1 cellular context compared by ENCODE assay signal in the genomic region with DNA sequence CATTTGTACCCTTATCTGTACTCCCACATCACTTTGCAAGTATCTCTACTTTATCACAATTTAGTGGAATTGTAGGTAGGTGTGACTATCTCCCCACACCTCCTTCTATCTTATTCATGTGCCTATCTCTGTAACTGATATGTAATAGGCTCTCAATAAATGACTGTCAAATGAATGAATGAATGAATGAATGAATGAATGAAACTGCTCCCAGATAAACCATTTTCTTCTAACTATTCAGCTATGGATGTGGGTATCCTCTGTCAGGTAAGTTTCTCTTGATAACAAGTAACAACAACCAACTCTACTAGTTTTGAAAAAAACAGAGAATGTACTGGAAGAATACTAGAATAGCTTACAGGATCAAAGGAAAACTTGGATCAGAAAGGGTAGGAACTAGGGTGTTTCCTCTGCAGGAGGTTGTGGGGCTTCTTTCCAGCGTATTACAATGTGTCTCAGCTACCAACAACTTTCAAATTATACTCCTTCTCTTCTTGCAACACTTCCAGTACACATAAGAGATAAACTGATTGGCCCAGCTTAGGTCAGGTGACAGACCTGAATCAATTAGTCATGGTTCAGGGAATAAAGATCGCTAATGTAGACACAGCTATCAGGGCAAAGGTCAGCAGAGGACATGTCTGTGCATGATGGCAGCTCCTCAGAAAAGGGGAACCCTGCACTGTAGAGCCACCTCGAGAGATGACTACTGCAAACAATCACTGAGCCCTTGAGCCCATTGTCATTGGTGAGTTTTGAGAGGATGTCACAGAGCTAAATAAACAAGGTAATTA.
TF ChIP-seq lines count a peak whose summit lies in the region.

No MANE protein-coding gene starts in this region.

TF ChIP-seq in GM12878, 131 proteins besides CTCF, POLR2A, EP300 and RAD21 (continued from another document and continues in another):
- TF ChIP-seq, protein P1, sequence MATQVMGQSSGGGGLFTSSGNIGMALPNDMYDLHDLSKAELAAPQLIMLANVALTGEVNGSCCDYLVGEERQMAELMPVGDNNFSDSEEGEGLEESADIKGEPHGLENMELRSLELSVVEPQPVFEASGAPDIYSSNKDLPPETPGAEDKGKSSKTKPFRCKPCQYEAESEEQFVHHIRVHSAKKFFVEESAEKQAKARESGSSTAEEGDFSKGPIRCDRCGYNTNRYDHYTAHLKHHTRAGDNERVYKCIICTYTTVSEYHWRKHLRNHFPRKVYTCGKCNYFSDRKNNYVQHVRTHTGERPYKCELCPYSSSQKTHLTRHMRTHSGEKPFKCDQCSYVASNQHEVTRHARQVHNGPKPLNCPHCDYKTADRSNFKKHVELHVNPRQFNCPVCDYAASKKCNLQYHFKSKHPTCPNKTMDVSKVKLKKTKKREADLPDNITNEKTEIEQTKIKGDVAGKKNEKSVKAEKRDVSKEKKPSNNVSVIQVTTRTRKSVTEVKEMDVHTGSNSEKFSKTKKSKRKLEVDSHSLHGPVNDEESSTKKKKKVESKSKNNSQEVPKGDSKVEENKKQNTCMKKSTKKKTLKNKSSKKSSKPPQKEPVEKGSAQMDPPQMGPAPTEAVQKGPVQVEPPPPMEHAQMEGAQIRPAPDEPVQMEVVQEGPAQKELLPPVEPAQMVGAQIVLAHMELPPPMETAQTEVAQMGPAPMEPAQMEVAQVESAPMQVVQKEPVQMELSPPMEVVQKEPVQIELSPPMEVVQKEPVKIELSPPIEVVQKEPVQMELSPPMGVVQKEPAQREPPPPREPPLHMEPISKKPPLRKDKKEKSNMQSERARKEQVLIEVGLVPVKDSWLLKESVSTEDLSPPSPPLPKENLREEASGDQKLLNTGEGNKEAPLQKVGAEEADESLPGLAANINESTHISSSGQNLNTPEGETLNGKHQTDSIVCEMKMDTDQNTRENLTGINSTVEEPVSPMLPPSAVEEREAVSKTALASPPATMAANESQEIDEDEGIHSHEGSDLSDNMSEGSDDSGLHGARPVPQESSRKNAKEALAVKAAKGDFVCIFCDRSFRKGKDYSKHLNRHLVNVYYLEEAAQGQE (IDR thresholded peaks at IDR 0.05; ENCODE audit: low read depth, low read length): no peak
- TF ChIP-seq MEF2A (IDR thresholded peaks at IDR 0.05; ENCODE audit: insufficient read depth, low read depth, low read length) (no peak), HCFC1 (IDR thresholded peaks at IDR 0.05; ENCODE audit: low read length) (no peak), NRF1 (conservative IDR thresholded peaks at IDR 0.05; ENCODE audit: low read depth, low read length) (no peak), NR2C1 (IDR thresholded peaks at IDR 0.05) (peak; percentile 82), RB1 (IDR thresholded peaks at IDR 0.05; ENCODE audit: borderline replicate concordance) (no peak), TCF7 (IDR thresholded peaks at IDR 0.05; ENCODE audit: borderline replicate concordance) (no peak), NFIC (IDR thresholded peaks at IDR 0.05; ENCODE audit: low read depth, low read length) (no peak), PAX5 (IDR thresholded peaks at IDR 0.05; ENCODE audit: borderline replicate concordance, low read depth, low read length) (0 out of 2 replicates have a peak, but pooled peaks have one; percentile 34), GATAD2B (conservative IDR thresholded peaks at IDR 0.05; ENCODE audit: low read depth) (no peak), JUND (IDR thresholded peaks at IDR 0.05; ENCODE audit: low read depth, low read length) (no peak), NBN (IDR thresholded peaks at IDR 0.05) (0 out of 2 replicates have a peak, but pooled peaks have one; percentile 32), CREB1 (IDR thresholded peaks at IDR 0.05; ENCODE audit: low read depth) (no peak), RFX5 (IDR thresholded peaks at IDR 0.05; ENCODE audit: low read depth, low read length) (no peak), SUPT20H (IDR thresholded peaks at IDR 0.05; ENCODE audit: borderline replicate concordance, control insufficient read depth, low read depth, low read length) (no peak), EGR1 (IDR thresholded peaks at IDR 0.05; ENCODE audit: borderline replicate concordance in 1 of 2, low read depth in 2 of 2, low read length in 2 of 2) (no peak), HDGF (IDR thresholded peaks at IDR 0.05) (no peak), CBFB (IDR thresholded peaks at IDR 0.05; ENCODE audit: low read depth) (no peak), TCF12 (IDR thresholded peaks at IDR 0.05; ENCODE audit: low read depth, low read length) (no peak), POU2F2 (IDR thresholded peaks at IDR 0.05; ENCODE audit: borderline replicate concordance, low read depth, low read length) (no peak), FOXM1 (IDR thresholded peaks at IDR 0.05; ENCODE audit: low read depth, low read length) (no peak), GABPA (IDR thresholded peaks at IDR 0.05; ENCODE audit: low read depth) (no peak), RCOR1 (conservative IDR thresholded peaks at IDR 0.05; ENCODE audit: low read depth, low read length) (no peak), YBX1 (IDR thresholded peaks at IDR 0.05) (no peak), RUNX3 (IDR thresholded peaks at IDR 0.05; ENCODE audit: low read length) (no peak), TCF3 (IDR thresholded peaks at IDR 0.05; ENCODE audit: borderline replicate concordance, insufficient read depth, low read depth, low read length) (no peak), RAD51 (IDR thresholded peaks at IDR 0.05) (peak; percentile 80; the same call in 1 of the 2 replicates), SRF (IDR thresholded peaks at IDR 0.05; ENCODE audit: low read depth in 2 of 2, low read length in 2 of 2) (no peak), HDAC2 (IDR thresholded peaks at IDR 0.05) (no peak), MTA2 (IDR thresholded peaks at IDR 0.05; ENCODE audit: low read depth) (peak; percentile 70), SREBF1 (IDR thresholded peaks at IDR 0.05; ENCODE audit: low read length) (no peak), FOXK2 (IDR thresholded peaks at IDR 0.05) (no peak), POLR2AphosphoS5 (IDR thresholded peaks at IDR 0.05; ENCODE audit: low read length) (no peak), POLR2AphosphoS2 (IDR thresholded peaks at IDR 0.05; ENCODE audit: low read depth, low read length) (no peak), YY1 (IDR thresholded peaks at IDR 0.05; ENCODE audit: low read depth, low read length) (no peak), SP1 (IDR thresholded peaks at IDR 0.05; ENCODE audit: low read depth, low read length) (no peak), MEF2B (IDR thresholded peaks at IDR 0.05; ENCODE audit: partially characterized antibody, poor library complexity, severe bottlenecking) (no peak)
- TF ChIP-seq, protein P2, sequence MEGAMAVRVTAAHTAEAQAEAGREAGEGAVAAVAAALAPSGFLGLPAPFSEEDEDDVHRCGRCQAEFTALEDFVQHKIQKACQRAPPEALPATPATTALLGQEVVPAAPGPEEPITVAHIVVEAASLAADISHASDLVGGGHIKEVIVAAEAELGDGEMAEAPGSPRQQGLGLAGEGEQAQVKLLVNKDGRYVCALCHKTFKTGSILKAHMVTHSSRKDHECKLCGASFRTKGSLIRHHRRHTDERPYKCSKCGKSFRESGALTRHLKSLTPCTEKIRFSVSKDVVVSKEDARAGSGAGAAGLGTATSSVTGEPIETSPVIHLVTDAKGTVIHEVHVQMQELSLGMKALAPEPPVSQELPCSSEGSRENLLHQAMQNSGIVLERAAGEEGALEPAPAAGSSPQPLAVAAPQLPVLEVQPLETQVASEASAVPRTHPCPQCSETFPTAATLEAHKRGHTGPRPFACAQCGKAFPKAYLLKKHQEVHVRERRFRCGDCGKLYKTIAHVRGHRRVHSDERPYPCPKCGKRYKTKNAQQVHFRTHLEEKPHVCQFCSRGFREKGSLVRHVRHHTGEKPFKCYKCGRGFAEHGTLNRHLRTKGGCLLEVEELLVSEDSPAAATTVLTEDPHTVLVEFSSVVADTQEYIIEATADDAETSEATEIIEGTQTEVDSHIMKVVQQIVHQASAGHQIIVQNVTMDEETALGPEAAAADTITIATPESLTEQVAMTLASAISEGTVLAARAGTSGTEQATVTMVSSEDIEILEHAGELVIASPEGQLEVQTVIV (IDR thresholded peaks at IDR 0.05; ENCODE audit: borderline replicate concordance, partially characterized antibody): no peak
- TF ChIP-seq, protein P3, sequence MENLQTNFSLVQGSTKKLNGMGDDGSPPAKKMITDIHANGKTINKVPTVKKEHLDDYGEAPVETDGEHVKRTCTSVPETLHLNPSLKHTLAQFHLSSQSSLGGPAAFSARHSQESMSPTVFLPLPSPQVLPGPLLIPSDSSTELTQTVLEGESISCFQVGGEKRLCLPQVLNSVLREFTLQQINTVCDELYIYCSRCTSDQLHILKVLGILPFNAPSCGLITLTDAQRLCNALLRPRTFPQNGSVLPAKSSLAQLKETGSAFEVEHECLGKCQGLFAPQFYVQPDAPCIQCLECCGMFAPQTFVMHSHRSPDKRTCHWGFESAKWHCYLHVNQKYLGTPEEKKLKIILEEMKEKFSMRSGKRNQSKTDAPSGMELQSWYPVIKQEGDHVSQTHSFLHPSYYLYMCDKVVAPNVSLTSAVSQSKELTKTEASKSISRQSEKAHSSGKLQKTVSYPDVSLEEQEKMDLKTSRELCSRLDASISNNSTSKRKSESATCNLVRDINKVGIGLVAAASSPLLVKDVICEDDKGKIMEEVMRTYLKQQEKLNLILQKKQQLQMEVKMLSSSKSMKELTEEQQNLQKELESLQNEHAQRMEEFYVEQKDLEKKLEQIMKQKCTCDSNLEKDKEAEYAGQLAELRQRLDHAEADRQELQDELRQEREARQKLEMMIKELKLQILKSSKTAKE (IDR thresholded peaks at IDR 0.05; ENCODE audit: low read depth, poor library complexity, severe bottlenecking): no peak
- TF ChIP-seq, protein P4, sequence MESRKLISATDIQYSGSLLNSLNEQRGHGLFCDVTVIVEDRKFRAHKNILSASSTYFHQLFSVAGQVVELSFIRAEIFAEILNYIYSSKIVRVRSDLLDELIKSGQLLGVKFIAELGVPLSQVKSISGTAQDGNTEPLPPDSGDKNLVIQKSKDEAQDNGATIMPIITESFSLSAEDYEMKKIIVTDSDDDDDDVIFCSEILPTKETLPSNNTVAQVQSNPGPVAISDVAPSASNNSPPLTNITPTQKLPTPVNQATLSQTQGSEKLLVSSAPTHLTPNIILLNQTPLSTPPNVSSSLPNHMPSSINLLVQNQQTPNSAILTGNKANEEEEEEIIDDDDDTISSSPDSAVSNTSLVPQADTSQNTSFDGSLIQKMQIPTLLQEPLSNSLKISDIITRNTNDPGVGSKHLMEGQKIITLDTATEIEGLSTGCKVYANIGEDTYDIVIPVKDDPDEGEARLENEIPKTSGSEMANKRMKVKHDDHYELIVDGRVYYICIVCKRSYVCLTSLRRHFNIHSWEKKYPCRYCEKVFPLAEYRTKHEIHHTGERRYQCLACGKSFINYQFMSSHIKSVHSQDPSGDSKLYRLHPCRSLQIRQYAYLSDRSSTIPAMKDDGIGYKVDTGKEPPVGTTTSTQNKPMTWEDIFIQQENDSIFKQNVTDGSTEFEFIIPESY (IDR thresholded peaks at IDR 0.05): no peak
- TF ChIP-seq, protein P5, sequence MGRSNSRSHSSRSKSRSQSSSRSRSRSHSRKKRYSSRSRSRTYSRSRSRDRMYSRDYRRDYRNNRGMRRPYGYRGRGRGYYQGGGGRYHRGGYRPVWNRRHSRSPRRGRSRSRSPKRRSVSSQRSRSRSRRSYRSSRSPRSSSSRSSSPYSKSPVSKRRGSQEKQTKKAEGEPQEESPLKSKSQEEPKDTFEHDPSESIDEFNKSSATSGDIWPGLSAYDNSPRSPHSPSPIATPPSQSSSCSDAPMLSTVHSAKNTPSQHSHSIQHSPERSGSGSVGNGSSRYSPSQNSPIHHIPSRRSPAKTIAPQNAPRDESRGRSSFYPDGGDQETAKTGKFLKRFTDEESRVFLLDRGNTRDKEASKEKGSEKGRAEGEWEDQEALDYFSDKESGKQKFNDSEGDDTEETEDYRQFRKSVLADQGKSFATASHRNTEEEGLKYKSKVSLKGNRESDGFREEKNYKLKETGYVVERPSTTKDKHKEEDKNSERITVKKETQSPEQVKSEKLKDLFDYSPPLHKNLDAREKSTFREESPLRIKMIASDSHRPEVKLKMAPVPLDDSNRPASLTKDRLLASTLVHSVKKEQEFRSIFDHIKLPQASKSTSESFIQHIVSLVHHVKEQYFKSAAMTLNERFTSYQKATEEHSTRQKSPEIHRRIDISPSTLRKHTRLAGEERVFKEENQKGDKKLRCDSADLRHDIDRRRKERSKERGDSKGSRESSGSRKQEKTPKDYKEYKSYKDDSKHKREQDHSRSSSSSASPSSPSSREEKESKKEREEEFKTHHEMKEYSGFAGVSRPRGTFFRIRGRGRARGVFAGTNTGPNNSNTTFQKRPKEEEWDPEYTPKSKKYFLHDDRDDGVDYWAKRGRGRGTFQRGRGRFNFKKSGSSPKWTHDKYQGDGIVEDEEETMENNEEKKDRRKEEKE (IDR thresholded peaks at IDR 0.05): no peak
- TF ChIP-seq, protein P6, sequence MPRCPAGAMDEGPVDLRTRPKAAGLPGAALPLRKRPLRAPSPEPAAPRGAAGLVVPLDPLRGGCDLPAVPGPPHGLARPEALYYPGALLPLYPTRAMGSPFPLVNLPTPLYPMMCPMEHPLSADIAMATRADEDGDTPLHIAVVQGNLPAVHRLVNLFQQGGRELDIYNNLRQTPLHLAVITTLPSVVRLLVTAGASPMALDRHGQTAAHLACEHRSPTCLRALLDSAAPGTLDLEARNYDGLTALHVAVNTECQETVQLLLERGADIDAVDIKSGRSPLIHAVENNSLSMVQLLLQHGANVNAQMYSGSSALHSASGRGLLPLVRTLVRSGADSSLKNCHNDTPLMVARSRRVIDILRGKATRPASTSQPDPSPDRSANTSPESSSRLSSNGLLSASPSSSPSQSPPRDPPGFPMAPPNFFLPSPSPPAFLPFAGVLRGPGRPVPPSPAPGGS (IDR thresholded peaks at IDR 0.05; ENCODE audit: borderline replicate concordance, insufficient read depth, low read depth, low read length, poor library complexity, severe bottlenecking): no peak
- TF ChIP-seq, protein P7, sequence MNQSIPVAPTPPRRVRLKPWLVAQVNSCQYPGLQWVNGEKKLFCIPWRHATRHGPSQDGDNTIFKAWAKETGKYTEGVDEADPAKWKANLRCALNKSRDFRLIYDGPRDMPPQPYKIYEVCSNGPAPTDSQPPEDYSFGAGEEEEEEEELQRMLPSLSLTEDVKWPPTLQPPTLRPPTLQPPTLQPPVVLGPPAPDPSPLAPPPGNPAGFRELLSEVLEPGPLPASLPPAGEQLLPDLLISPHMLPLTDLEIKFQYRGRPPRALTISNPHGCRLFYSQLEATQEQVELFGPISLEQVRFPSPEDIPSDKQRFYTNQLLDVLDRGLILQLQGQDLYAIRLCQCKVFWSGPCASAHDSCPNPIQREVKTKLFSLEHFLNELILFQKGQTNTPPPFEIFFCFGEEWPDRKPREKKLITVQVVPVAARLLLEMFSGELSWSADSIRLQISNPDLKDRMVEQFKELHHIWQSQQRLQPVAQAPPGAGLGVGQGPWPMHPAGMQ (IDR thresholded peaks at IDR 0.05; ENCODE audit: borderline replicate concordance): no peak
